ENCODE assay signal across 8 cellular contexts in the genomic region with DNA sequence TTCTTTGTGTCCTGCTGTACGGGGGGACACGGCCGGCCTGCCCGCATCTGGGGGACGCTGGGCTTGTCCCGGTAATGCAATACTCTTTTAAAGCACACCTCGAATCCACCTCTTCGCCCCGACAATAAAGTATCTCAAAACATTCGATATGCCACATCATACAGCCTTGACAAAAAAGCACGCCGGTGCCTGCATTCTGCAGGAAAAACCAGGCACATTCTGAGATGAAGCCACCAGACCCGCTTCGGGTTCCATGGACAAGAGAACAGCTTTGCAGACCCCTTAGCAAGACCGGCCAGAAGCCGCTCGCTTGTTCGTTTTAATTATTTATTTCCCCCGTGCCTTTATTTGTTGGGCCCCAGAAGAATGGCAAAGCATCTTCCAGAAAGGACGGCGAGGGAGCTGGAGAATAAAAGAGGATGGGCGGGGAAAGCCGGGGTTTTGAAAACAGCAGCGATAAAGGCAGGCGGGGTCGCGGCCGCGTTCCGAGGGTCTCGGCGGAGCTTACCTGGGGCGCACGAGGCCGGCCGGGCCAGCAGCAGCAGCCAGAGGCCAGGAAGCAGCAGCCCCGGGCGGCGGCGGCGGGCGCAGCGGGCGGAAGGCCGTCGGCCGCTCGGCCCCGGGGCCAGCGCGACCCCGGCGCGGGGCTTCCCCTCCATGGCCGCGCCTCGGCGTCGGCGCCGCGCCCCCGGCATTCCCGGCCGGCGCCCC. TPM values are rescaled to one million over a fixed set of nuclear protein-coding genes. Genes with fewer than 3 reads are reported as not detected.
A peak's percentile ranks its signal among the peaks of the same experiment; 100 is the strongest.
DNase-seq lines count a peak whose midpoint lies in the region; ATAC-seq, FAIRE-seq and TF ChIP-seq lines count a peak whose summit lies in the region.

No MANE protein-coding gene starts in this region.

- no peak for TF ChIP-seq POLR2A in esophagus muscularis mucosa (IDR thresholded peaks at IDR 0.05; ENCODE audit: low read depth)

- H3K4me1 ChIP-seq in esophagus muscularis mucosa (peaks cover 0 to 22% (median 20%) of the 10 kb centered on the region in 4 donors), pancreas (peaks cover 8 to 26% (median 10%) of the 10 kb centered on the region in 3 donors)

- POLR2A ChIA-PET in AG04449 (lab: Yijun Ruan, JAX), result interaction anchor here (0.6 to 0.8 kb wide), 2 partner anchors 90 to 379 kb away, joined by 3 read pairs; partner anchors contain the start of gene LUC7L2

- peak; percentile 31 for ATAC-seq in GM18858 (IDR thresholded peaks at IDR 0.05; ENCODE audit: unreplicated experiment)
- ATAC-seq in HG03103 (IDR thresholded peaks at IDR 0.05; ENCODE audit: low read depth, unreplicated experiment), result peak; percentile 33
- ATAC-seq in SK-N-SH treated with all-trans-retinoic acid at 6 μM for 48 hours, result peak; percentile 23
- peak; percentile 19 to 47 (median 30) for ATAC-seq in pancreas

- H3K27me3 ChIP-seq in esophagus muscularis mucosa (no peaks in the 10 kb centered on the region), pancreas (no peaks in the 10 kb centered on the region)

- CTCF ChIA-PET in AG04449 (lab: Yijun Ruan, JAX), result interaction anchor here (0.8 to 2.4 kb wide), 10 partner anchors 11 to 96 kb away, joined by 3 to 17 read pairs (median 4); no protein-coding TSS in a partner anchor

- H3K9me3 ChIP-seq in esophagus muscularis mucosa, result no peaks in the 10 kb centered on the region
- H3K9me3 ChIP-seq in pancreas, result no peaks in the 10 kb centered on the region

- no peak for FAIRE-seq in pancreas (lab: Jason Lieb, UNC)

- H3K27ac ChIP-seq in esophagus muscularis mucosa (replicated peaks in 1 of 4) (no peak overlapping the region), pancreas (peak overlapping the region; percentile 36 to 58 (median 52))

- H3K36me3 ChIP-seq in esophagus muscularis mucosa (no peaks in the 10 kb centered on the region), pancreas (no peaks in the 10 kb centered on the region)

- 1% methylated on average over 45 of the region's 66 CpGs for WGBS in esophagus muscularis mucosa
- 0% methylated on average over 40 to 66 of the region's 66 CpGs for WGBS in pancreas, 2 donors

- intact Hi-C loops in esophagus muscularis mucosa (cut with DNase I) (loop anchor here (10.0 kb wide), 1 partner anchor 96 kb away; no protein-coding TSS in a partner anchor), pancreas (cut with DNase I) (loop anchor here in 2 of 3 donors (10.0 kb wide), 1 partner anchor 96 kb away; no protein-coding TSS in a partner anchor)

- no peak for TF ChIP-seq EP300 in esophagus muscularis mucosa (IDR thresholded peaks at IDR 0.05)

- TF ChIP-seq CTCF in AG04449 (IDR thresholded peaks at IDR 0.05; ENCODE audit: insufficient read depth, low read length, missing control alignments) (no peak), esophagus muscularis mucosa (IDR thresholded peaks at IDR 0.05) (no peak), pancreas (IDR thresholded peaks at IDR 0.05) (no peak)

- peak overlapping the region; percentile 66 for H3K4me3 ChIP-seq in AG04449 (ENCODE audit: low read depth, low read length)
- peak overlapping the region; percentile 59 to 74 (median 65) for H3K4me3 ChIP-seq in esophagus muscularis mucosa
- peak overlapping the region; percentile 47 to 66 (median 50) for H3K4me3 ChIP-seq in pancreas

- DNase-seq in AG04449 (ENCODE audit: low read depth, low spot score) (no peak), esophagus muscularis mucosa (ENCODE audit: extremely low spot score) (no peak), pancreas (peak in 2 of 6 donors; percentile 24 to 32), OCI-M2 (lab: John Stamatoyannopoulos, UW; ENCODE audit: unreplicated experiment) (no peak), putamen (ENCODE audit: low spot score) (no peak)

TF ChIP-seq in SK-N-SH treated with all-trans-retinoic acid at 6 μM for 48 hours, 23 proteins besides CTCF, POLR2A, EP300 and RAD21:
- TF ChIP-seq PATZ1 (CRISPR knock-in tag; IDR thresholded peaks at IDR 0.05; ENCODE audit: borderline replicate concordance), result no peak
- no peak for TF ChIP-seq OSR1 (CRISPR knock-in tag; IDR thresholded peaks at IDR 0.05)
- TF ChIP-seq PPARA (CRISPR knock-in tag; IDR thresholded peaks at IDR 0.05; ENCODE audit: borderline replicate concordance), result no peak
- no peak for TF ChIP-seq SNAI2 (CRISPR knock-in tag; IDR thresholded peaks at IDR 0.05)
- TF ChIP-seq ESRRG (CRISPR knock-in tag; IDR thresholded peaks at IDR 0.05), result no peak
- no peak for TF ChIP-seq ARNTL (CRISPR knock-in tag; IDR thresholded peaks at IDR 0.05; ENCODE audit: borderline replicate concordance, low read depth)
- no peak for TF ChIP-seq CREB5 (CRISPR knock-in tag; IDR thresholded peaks at IDR 0.05; ENCODE audit: low read depth)
- no peak for TF ChIP-seq ZC3H10 (CRISPR knock-in tag; IDR thresholded peaks at IDR 0.05)
- TF ChIP-seq RARB (CRISPR knock-in tag; IDR thresholded peaks at IDR 0.05), result no peak
- TF ChIP-seq, protein P1, sequence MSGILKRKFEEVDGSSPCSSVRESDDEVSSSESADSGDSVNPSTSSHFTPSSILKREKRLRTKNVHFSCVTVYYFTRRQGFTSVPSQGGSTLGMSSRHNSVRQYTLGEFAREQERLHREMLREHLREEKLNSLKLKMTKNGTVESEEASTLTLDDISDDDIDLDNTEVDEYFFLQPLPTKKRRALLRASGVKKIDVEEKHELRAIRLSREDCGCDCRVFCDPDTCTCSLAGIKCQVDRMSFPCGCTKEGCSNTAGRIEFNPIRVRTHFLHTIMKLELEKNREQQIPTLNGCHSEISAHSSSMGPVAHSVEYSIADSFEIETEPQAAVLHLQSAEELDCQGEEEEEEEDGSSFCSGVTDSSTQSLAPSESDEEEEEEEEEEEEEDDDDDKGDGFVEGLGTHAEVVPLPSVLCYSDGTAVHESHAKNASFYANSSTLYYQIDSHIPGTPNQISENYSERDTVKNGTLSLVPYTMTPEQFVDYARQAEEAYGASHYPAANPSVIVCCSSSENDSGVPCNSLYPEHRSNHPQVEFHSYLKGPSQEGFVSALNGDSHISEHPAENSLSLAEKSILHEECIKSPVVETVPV (CRISPR knock-in tag; IDR thresholded peaks at IDR 0.05), result no peak
- TF ChIP-seq CSDC2 (CRISPR knock-in tag; IDR thresholded peaks at IDR 0.05), result no peak
- TF ChIP-seq ISL1 (CRISPR knock-in tag; IDR thresholded peaks at IDR 0.05), result no peak
- no peak for TF ChIP-seq POU6F1 (CRISPR knock-in tag; IDR thresholded peaks at IDR 0.05; ENCODE audit: borderline replicate concordance, low read depth)

RNA-seq across cellular contexts. Expression of gene KIAA1549, which starts 0.5 kb away (rescaled TPM):
- total RNA-seq in esophagus muscularis mucosa (1 to 10 TPM; 2.3 to 3.2 (median 2.8) TPM), pancreas (1 to 10 TPM; 5.1 to 8.0 (median 7.4) TPM)
- 1 to 10 TPM; 1.9 to 3.6 TPM for polyA plus RNA-seq in pancreas

RNA-seq across cellular contexts. Expression of gene ZC3HAV1L, which starts 55.1 kb away (rescaled TPM):
- total RNA-seq in esophagus muscularis mucosa (10 to 100 TPM in 2 of 4 donors, 1 to 10 TPM in 2; 7.0 to 15.4 (median 10.2) TPM), pancreas (1 to 10 TPM; 1.2 to 5.7 (median 2.7) TPM)
- polyA plus RNA-seq in pancreas, result under 1 TPM; 0.87 to 0.99 TPM

Comparison
In these comparisons a context has a peak if more than half of its experiments do, and no peak if none do; other contexts are left out.
1. H3K27ac ChIP-seq: peak in pancreas (4 of 4); none in esophagus muscularis mucosa (0 of 4).
2. Peak in every context shown above with its lines, with median percentiles within 50 percentile points of each other: H3K4me3 ChIP-seq and ATAC-seq.